In the genomic region with DNA sequence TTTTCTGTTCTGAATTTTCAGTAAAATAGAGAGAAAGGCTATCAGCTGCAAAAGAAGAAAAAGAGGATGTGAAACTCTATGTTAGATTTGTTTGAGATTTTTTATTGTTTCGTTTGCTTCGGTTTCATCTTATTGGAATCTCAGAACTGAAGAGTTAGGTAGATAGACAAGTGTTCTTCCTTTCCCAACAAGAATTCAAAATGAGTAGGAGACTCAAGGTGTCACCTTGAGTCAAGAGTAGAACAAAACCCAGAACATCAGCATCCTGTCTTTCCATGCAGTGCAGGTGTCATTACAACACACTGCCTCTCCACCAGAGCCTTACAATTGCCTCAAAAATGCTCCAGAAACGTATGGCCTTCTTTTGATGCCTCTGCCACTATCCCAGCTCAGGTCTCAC, we compare ENCODE assay signal across 14 cellular contexts.
DNase-seq lines count a peak whose midpoint lies in the region; ATAC-seq lines count a peak whose summit lies in the region.
"Had no signal": no experiment of that assay in that cellular context is flagged by ENCODE, and none has a peak within 500 bp of the region (broad histone marks: within the 10 kb centered on the region; RNA-seq: fewer than 3 reads in every experiment).

No MANE protein-coding gene starts in this region.

- DNase-seq in MV-4-11 (lab: John Stamatoyannopoulos, UW) (peak; percentile 20), iPS-NIHi7 (ENCODE audit: extremely low spot score) (no peak), COR-L47 (lab: John Stamatoyannopoulos, UW) (no peak), T1000 (lab: John Stamatoyannopoulos, UW) (no peak)
- DNase-seq in central memory CD4-positive, alpha-beta T cell = no peak
- DNase-seq: activated CD8-positive, alpha-beta memory T cell treated with anti-CD3 and anti-CD28 coated beads, Interleukin-2, amount 10 ng/mL, durations not matched to agents 7 days and 5 days; CD8-positive, alpha-beta T cell; NCI-H774; nucleus accumbens; stimulated activated CD4-positive, alpha-beta T cell treated with anti-CD3 and anti-CD28 coated beads, Interleukin-4, amount 100 ng/mL, for 1 hour; T-helper 1 cell had no signal

- peak; percentile 92 for ATAC-seq in GM18498 (IDR thresholded peaks at IDR 0.05; ENCODE audit: unreplicated experiment)
- ATAC-seq in GM19455 (IDR thresholded peaks at IDR 0.05; ENCODE audit: unreplicated experiment) = peak; percentile 84
- peak; percentile 91 for ATAC-seq in HG02943 (IDR thresholded peaks at IDR 0.05; ENCODE audit: low read depth, unreplicated experiment)
- ATAC-seq: activated CD8-positive, alpha-beta memory T cell treated with anti-CD3 and anti-CD28 coated beads, Interleukin-2, amount 10 ng/mL, durations not matched to agents 7 days and 5 days; CD8-positive, alpha-beta T cell had no signal
